Comparison of ENCODE assay signal across 8 cellular contexts in genomic region chr12:4273651-4274395, GRCh38. TPM values are rescaled to one million over a fixed set of nuclear protein-coding genes. Genes with fewer than 3 reads are reported as not detected.
DNase-seq lines count a peak whose midpoint lies in the region; ATAC-seq and TF ChIP-seq lines count a peak whose summit lies in the region.

Gene CCND2 (plus strand): TSS chr12:4273762. CDS start chr12:4274041, 279 bp downstream.

- TF ChIP-seq EP300 in Ishikawa (IDR thresholded peaks at IDR 0.05; ENCODE audit: borderline replicate concordance): no peak

- peaks cover 44 to 52% of the 10 kb centered on the region in 2 donors for H3K4me1 ChIP-seq in duodenal mucosa (ENCODE audit: control insufficient read depth in 1 of 2, insufficient read depth in 2 of 2, low read length in 2 of 2)
- H3K4me1 ChIP-seq in left lung: peaks cover 34 to 94% of the 10 kb centered on the region in 2 donors

- no peak for TF ChIP-seq CTCF in left lung (IDR thresholded peaks at IDR 0.05)

- peak within 1 kb of the TSS; percentile 88 to 99 for H3K9ac ChIP-seq in duodenal mucosa (ENCODE audit: low read depth in 1 of 2, low read length in 2 of 2)

- H3K27ac ChIP-seq in duodenal mucosa (ENCODE audit: low read depth, low read length) (peak within 1 kb of the TSS; percentile 86), left lung (peak within 1 kb of the TSS; percentile 87 to 94)

- peak within 1 kb of the TSS; percentile 91 to 98 for H3K4me3 ChIP-seq in duodenal mucosa (ENCODE audit: low read depth in 1 of 2, low read length in 2 of 2)
- H3K4me3 ChIP-seq in left lung: peak within 1 kb of the TSS; percentile 64 to 78

- TF ChIP-seq RAD21 in Ishikawa (IDR thresholded peaks at IDR 0.05; ENCODE audit: low read depth): no peak

- H3K36me3 ChIP-seq in duodenal mucosa (ENCODE audit: control insufficient read depth in 1 of 2, insufficient read depth in 2 of 2, low read length in 2 of 2) (peaks cover 8 to 17% of the 10 kb centered on the region in 2 donors), left lung (no peaks in the 10 kb centered on the region)

- H3K9me3 ChIP-seq in duodenal mucosa (ENCODE audit: control insufficient read depth in 1 of 2, low read length in 2 of 2) (no peaks in the 10 kb centered on the region), left lung (no peaks in the 10 kb centered on the region)

- peak; percentile 70 for ATAC-seq in left lung
- ATAC-seq in HG03159 (IDR thresholded peaks at IDR 0.05; ENCODE audit: unreplicated experiment): no peak

- peak; percentile 63 for DNase-seq in NK-92 treated with Interleukin-12 subunit alpha and Interleukin-12 subunit beta, amount 100 ng/mL, for 24 hours (lab: John Stamatoyannopoulos, UW)
- DNase-seq in NK-92 (lab: John Stamatoyannopoulos, UW; ENCODE audit: unreplicated experiment) (no peak), left lung (peak; percentile 95)
- peak; percentile 58 to 77 for DNase-seq in activated CD4-positive, alpha-beta T cell treated with anti-CD3 and anti-CD28 coated beads, Interleukin-2, amount 50 U/mL, for 24 hours (ENCODE audit: low read depth in 1 of 2, low spot score in 1 of 2)
- peak; percentile 82 to 84 for DNase-seq in stimulated activated CD4-positive, alpha-beta T cell treated with anti-CD3 and anti-CD28 coated beads, Interleukin-2, amount 100 ng/mL, for 24 hours

- H3K27me3 ChIP-seq in duodenal mucosa (ENCODE audit: control insufficient read depth in 1 of 2, insufficient read depth in 2 of 2, low read length in 2 of 2): peaks cover 0 to 1% of the 10 kb centered on the region in 2 donors
- peaks cover 17 to 75% of the 10 kb centered on the region in 2 donors for H3K27me3 ChIP-seq in left lung

- intact Hi-C loops in left lung (cut with DNase I): loop anchor here in 1 of 2 donors (10.0 kb wide), 1 partner anchor 389 kb away; no protein-coding TSS in a partner anchor

TF ChIP-seq in Ishikawa, 13 proteins besides CTCF, POLR2A, EP300 and RAD21:
- no peak; the same call in 1 of the 2 replicates for TF ChIP-seq ZBTB7A (IDR thresholded peaks at IDR 0.05; ENCODE audit: low read depth)
- TF ChIP-seq TAF1 (IDR thresholded peaks at IDR 0.05; ENCODE audit: low read depth): no peak
- no peak for TF ChIP-seq REST (IDR thresholded peaks at IDR 0.05; ENCODE audit: low read depth)
- peak; percentile 50; the same call in 1 of the 2 replicates for TF ChIP-seq MAX (IDR thresholded peaks at IDR 0.05)
- 0 out of 2 replicates have a peak, but pooled peaks have one; percentile 28 for TF ChIP-seq YY1 (IDR thresholded peaks at IDR 0.05; ENCODE audit: low read depth)

RNA-seq across cellular contexts. Expression of gene CCND2, which starts in this region (rescaled TPM):
- total RNA-seq in left lung: 100 to 1,000 TPM; 101 to 203 TPM
